Comparison of ENCODE assay signal across 14 cellular contexts in genomic region chr1:8986814-8987190, GRCh38. TPM values are rescaled to one million over a fixed set of nuclear protein-coding genes. Genes with fewer than 3 reads are reported as not detected.
DNase-seq lines count a peak whose midpoint lies in the region; ATAC-seq and TF ChIP-seq lines count a peak whose summit lies in the region.
"Had no signal": no experiment of that assay in that cellular context is flagged by ENCODE, and none has a peak within 500 bp of the region (broad histone marks: within the 10 kb centered on the region; RNA-seq: fewer than 3 reads in every experiment).

No MANE protein-coding gene starts in this region.

- no peak overlapping the region for H3K4me2 ChIP-seq in PC-3 (ENCODE audit: low read length)
- no peak overlapping the region for H3K4me2 ChIP-seq in osteoblast (ENCODE audit: insufficient read depth, low read length)

- no peak overlapping the region for H3K27ac ChIP-seq in CD8-positive, alpha-beta T cell (ENCODE audit: low read depth, low read length)
- H3K27ac ChIP-seq in PC-3 (ENCODE audit: low read length) (peak overlapping the region; percentile 95), osteoblast (ENCODE audit: low read depth, low read length) (peak overlapping the region; percentile 93)
- H3K27ac ChIP-seq: SK-N-MC had no signal

- H3K9me3 ChIP-seq in CD8-positive, alpha-beta T cell (ENCODE audit: low read length), result no peaks in the 10 kb centered on the region
- H3K9me3 ChIP-seq in PC-3 (ENCODE audit: low read length), result no peaks in the 10 kb centered on the region
- H3K9me3 ChIP-seq in osteoblast (ENCODE audit: low read depth, low read length), result no peaks in the 10 kb centered on the region

- POLR2A ChIA-PET in CD8-positive, alpha-beta T cell (lab: Charles Lee), result interaction anchor here (0.7 to 5.4 kb wide), 14 partner anchors 16 to 461 kb away, joined by 3 to 40 read pairs (median 4); partner anchors contain the start of gene ENO1
- POLR2A ChIA-PET in PC-3 (lab: Charles Lee; ENCODE audit: unreplicated experiment), result no interaction called here

- peaks cover 37% of the 10 kb centered on the region for H3K4me1 ChIP-seq in CD8-positive, alpha-beta T cell (ENCODE audit: insufficient read depth, low read length)
- H3K4me1 ChIP-seq in PC-3 (ENCODE audit: insufficient read depth, low read length) (peaks cover 31% of the 10 kb centered on the region), osteoblast (ENCODE audit: insufficient read depth, low read length) (peaks cover 10% of the 10 kb centered on the region)

- H3K9me2 ChIP-seq in PC-3 (replicated peaks; ENCODE audit: low read length), result no peaks in the 10 kb centered on the region

- H3K27ac Mint-ChIP-seq in CD8-positive, alpha-beta T cell, result peak overlapping the region; percentile 92
- H3K27ac Mint-ChIP-seq in brain, result peak overlapping the region in 3 of 5 experiments; percentile 53 to 58 (median 54)
- no peak overlapping the region for H3K27ac Mint-ChIP-seq in stimulated activated memory B cell treated with anti-CD40 and anti-IgM and Interleukin-4, amounts not matched to agents 10 μg/mL and 1 μg/mL and 100 μg/mL, for 72 hours
- H3K27ac Mint-ChIP-seq: mesothelial cell of epicardium had no signal

- H2AFZ ChIP-seq in PC-3 (ENCODE audit: low read length) (no peak overlapping the region), osteoblast (ENCODE audit: low read length) (no peak overlapping the region)

- no peaks in the 10 kb centered on the region for H3K79me2 ChIP-seq in PC-3 (ENCODE audit: low read length)
- H3K79me2 ChIP-seq in osteoblast (ENCODE audit: insufficient read depth, low read length), result no peaks in the 10 kb centered on the region

- ATAC-seq in CD8-positive, alpha-beta T cell, result peak; percentile 49
- ATAC-seq in PC-3 (no peak), GM19395 (IDR thresholded peaks at IDR 0.05; ENCODE audit: unreplicated experiment) (no peak)
- ATAC-seq in stimulated activated memory B cell treated with anti-CD40 and anti-IgM and Interleukin-4, amounts not matched to agents 10 μg/mL and 1 μg/mL and 100 μg/mL, for 72 hours, result no peak

- no peaks in the 10 kb centered on the region for H3K36me3 ChIP-seq in CD8-positive, alpha-beta T cell (ENCODE audit: insufficient read depth, low read length)
- H3K36me3 ChIP-seq in PC-3 (ENCODE audit: low read depth, low read length), result no peaks in the 10 kb centered on the region
- H3K36me3 ChIP-seq in osteoblast (ENCODE audit: insufficient read depth, low read length), result no peaks in the 10 kb centered on the region

- no peaks in the 10 kb centered on the region for H3K27me3 Mint-ChIP-seq in CD8-positive, alpha-beta T cell (ENCODE audit: low read depth)
- no peaks in the 10 kb centered on the region for H3K27me3 Mint-ChIP-seq in brain
- H3K27me3 Mint-ChIP-seq in stimulated activated memory B cell treated with anti-CD40 and anti-IgM and Interleukin-4, amounts not matched to agents 10 μg/mL and 1 μg/mL and 100 μg/mL, for 72 hours, result peaks cover 50% of the 10 kb centered on the region

- peak overlapping the region; percentile 49; the same call in 1 of the 2 replicates for H3K9ac ChIP-seq in PC-3 (ENCODE audit: low read length)

- H3K27me3 ChIP-seq in CD8-positive, alpha-beta T cell (ENCODE audit: insufficient read depth, low read length), result no peaks in the 10 kb centered on the region
- H3K27me3 ChIP-seq in PC-3 (ENCODE audit: low read length) (no peaks in the 10 kb centered on the region), osteoblast (ENCODE audit: insufficient read depth, low read length) (no peaks in the 10 kb centered on the region)

- H3K4me1 Mint-ChIP-seq in CD8-positive, alpha-beta T cell (ENCODE audit: low read depth), result peaks cover 30% of the 10 kb centered on the region
- H3K4me1 Mint-ChIP-seq in brain, result peaks cover 8% of the 10 kb centered on the region
- H3K4me1 Mint-ChIP-seq in stimulated activated memory B cell treated with anti-CD40 and anti-IgM and Interleukin-4, amounts not matched to agents 10 μg/mL and 1 μg/mL and 100 μg/mL, for 72 hours, result peaks cover 6% of the 10 kb centered on the region
- H3K4me1 Mint-ChIP-seq: mesothelial cell of epicardium had no signal

- H3K9me3 Mint-ChIP-seq in CD8-positive, alpha-beta T cell, result no peaks in the 10 kb centered on the region
- peaks cover 0 to 3% (median 0%) of the 10 kb centered on the region in 5 experiments for H3K9me3 Mint-ChIP-seq in brain
- no peaks in the 10 kb centered on the region for H3K9me3 Mint-ChIP-seq in stimulated activated memory B cell treated with anti-CD40 and anti-IgM and Interleukin-4, amounts not matched to agents 10 μg/mL and 1 μg/mL and 100 μg/mL, for 72 hours
- H3K9me3 Mint-ChIP-seq: IgD-negative memory B cell, mesothelial cell of epicardium had no signal

- no peaks in the 10 kb centered on the region for H3F3A ChIP-seq in PC-3 (ENCODE audit: low read length, unreplicated experiment)

- peak overlapping the region; percentile 66 for H3K4me3 Mint-ChIP-seq in CD8-positive, alpha-beta T cell
- peak overlapping the region in 1 of 5 experiments; percentile 53 for H3K4me3 Mint-ChIP-seq in brain
- H3K4me3 Mint-ChIP-seq in stimulated activated memory B cell treated with anti-CD40 and anti-IgM and Interleukin-4, amounts not matched to agents 10 μg/mL and 1 μg/mL and 100 μg/mL, for 72 hours, result no peak overlapping the region
- H3K4me3 Mint-ChIP-seq: mesothelial cell of epicardium had no signal

- BruUV-seq in PC-3 (replicated peaks; lab: Mats Ljungman, UMichigan), result no TSS peak

- intact Hi-C loops in CD8-positive, alpha-beta T cell (cut with DNase I, micrococcal nuclease), result loop anchor here (1.0 to 5.0 kb wide), 2 partner anchors 16 to 110 kb away; partner anchors contain the start of gene ENO1 (in 1 of the 2)
- intact Hi-C loops in PC-3 (cut with micrococcal nuclease), result loop anchor here (1.0 to 5.0 kb wide), 2 partner anchors 45 to 115 kb away; no protein-coding TSS in a partner anchor
- intact Hi-C loops in head of caudate nucleus (cut with DNase I), result loop anchor here (5.0 kb wide), 1 partner anchor 70 kb away; no protein-coding TSS in a partner anchor

- no peak for TF ChIP-seq CTCF in CD8-positive, alpha-beta T cell (IDR thresholded peaks at IDR 0.05)
- TF ChIP-seq CTCF in PC-3 (conservative IDR thresholded peaks at IDR 0.05; ENCODE audit: low read depth, low read length) (no peak), brain (conservative IDR thresholded peaks at IDR 0.05) (no peak), osteoblast (IDR thresholded peaks at IDR 0.05; ENCODE audit: extremely low read depth, low read depth, low read length) (no peak)

- H3K4me3 ChIP-seq in CD8-positive, alpha-beta T cell (ENCODE audit: low read depth, low read length), result peak overlapping the region; percentile 24
- no peak overlapping the region for H3K4me3 ChIP-seq in PC-3 (ENCODE audit: low read length)
- no peak overlapping the region for H3K4me3 ChIP-seq in osteoblast (ENCODE audit: insufficient read depth, low read length)
- H3K4me3 ChIP-seq: SK-N-MC had no signal

- H4K20me1 ChIP-seq in PC-3 (ENCODE audit: low read length) (no peaks in the 10 kb centered on the region), osteoblast (ENCODE audit: insufficient read depth, low read length) (no peaks in the 10 kb centered on the region)

- DNase-seq in CD8-positive, alpha-beta T cell, result peak in 2 of 7 experiments; percentile 31 to 65
- DNase-seq in PC-3, result no peak
- DNase-seq in osteoblast (ENCODE audit: insufficient read length, low spot score, missing footprints), result no peak
- no peak for DNase-seq in stimulated activated CD4-positive, alpha-beta T cell treated with anti-CD3 and anti-CD28 coated beads, Interleukin-2, amount 100 ng/mL, for 24 hours
- no peak for DNase-seq in head of caudate nucleus

- CTCF ChIA-PET in CD8-positive, alpha-beta T cell (lab: Charles Lee), result interaction anchor here (0.9 to 8.7 kb wide), 16 partner anchors 11 to 295 kb away, joined by 3 to 226 read pairs (median 10); no protein-coding TSS in a partner anchor
- CTCF ChIA-PET in PC-3 (lab: Charles Lee), result interaction anchor here (0.6 to 0.8 kb wide), 3 partner anchors 18 to 138 kb away, joined by 3 to 11 read pairs (median 4); no protein-coding TSS in a partner anchor

- no peaks in the 10 kb centered on the region for H3K36me3 Mint-ChIP-seq in CD8-positive, alpha-beta T cell
- no peaks in the 10 kb centered on the region for H3K36me3 Mint-ChIP-seq in brain
- H3K36me3 Mint-ChIP-seq in stimulated activated memory B cell treated with anti-CD40 and anti-IgM and Interleukin-4, amounts not matched to agents 10 μg/mL and 1 μg/mL and 100 μg/mL, for 72 hours, result no peaks in the 10 kb centered on the region
- H3K36me3 Mint-ChIP-seq: IgD-negative memory B cell, mesothelial cell of epicardium had no signal

RNA-seq across cellular contexts. Expression of gene SLC2A7, which starts 39.4 kb away (rescaled TPM):
- total RNA-seq in CD8-positive, alpha-beta T cell, result not detected
- total RNA-seq in PC-3 (2014; rRNA removed) (not detected in 2 replicates), osteoblast (not detected in 2 replicates)
- not detected for polyA plus RNA-seq in brain (ENCODE audit: insufficient read depth, low read depth, low replicate concordance)
- total RNA-seq: aorta, mesothelial cell of epicardium, pulmonary artery endothelial cell, temporal lobe had no signal
- polyA plus RNA-seq: aorta, IgD-negative memory B cell had no signal

RNA-seq across cellular contexts. Expression of gene CA6, which starts 41.1 kb away (rescaled TPM):
- total RNA-seq in CD8-positive, alpha-beta T cell, result 1 to 10 TPM; 1.6 to 2.4 TPM
- total RNA-seq in PC-3 (2014; rRNA removed) (0.18 TPM in 1 of 2 replicates, not detected in the other), osteoblast (not detected in 2 replicates)
- polyA plus RNA-seq in brain (ENCODE audit: insufficient read depth, low read depth, low replicate concordance), result not detected
- total RNA-seq: aorta, mesothelial cell of epicardium, pulmonary artery endothelial cell, temporal lobe had no signal
- polyA plus RNA-seq: aorta, IgD-negative memory B cell had no signal
